ENCODE assay signal across 2 cellular contexts in genomic region chr16:85098565-85098964, GRCh38.
TF ChIP-seq lines count a peak whose summit lies in the region.

No MANE protein-coding gene starts in this region.

TF ChIP-seq in IMR-90, 13 proteins besides CTCF, POLR2A, EP300 and RAD21:
- TF ChIP-seq CEBPB (IDR thresholded peaks at IDR 0.05; ENCODE audit: low read depth, low read length) (peak; percentile 97), RFX5 (IDR thresholded peaks at IDR 0.05; ENCODE audit: low read depth, low read length) (no peak), MAZ (IDR thresholded peaks at IDR 0.05; ENCODE audit: borderline replicate concordance, low read depth, low read length) (no peak), ELK1 (IDR thresholded peaks at IDR 0.05; ENCODE audit: borderline replicate concordance, low read depth, low read length) (no peak), FOS (IDR thresholded peaks at IDR 0.05; ENCODE audit: low read depth, low read length) (no peak)

TF ChIP-seq in H1, 55 proteins besides CTCF, POLR2A, EP300 and RAD21:
- TF ChIP-seq CEBPB (IDR thresholded peaks at IDR 0.05; ENCODE audit: low read depth, low read length), result peak; percentile 90
- TF ChIP-seq TAF1 (IDR thresholded peaks at IDR 0.05; ENCODE audit: low read depth, low read length), result no peak
